In genomic region chr4:151730003-151730559, GRCh38 we compare ENCODE assay signal across 12 cellular contexts. TPM values are rescaled to one million over a fixed set of nuclear protein-coding genes. Genes with fewer than 3 reads are reported as not detected.
DNase-seq lines count a peak whose midpoint lies in the region; TF ChIP-seq lines count a peak whose summit lies in the region.
"Had no signal": no experiment of that assay in that cellular context is flagged by ENCODE, and none has a peak within 500 bp of the region (broad histone marks: within the 10 kb centered on the region; RNA-seq: fewer than 3 reads in every experiment).

No MANE protein-coding gene starts in this region.

- no peak overlapping the region for H3K4me2 ChIP-seq in GM23248 (ENCODE audit: unreplicated experiment)
- no peak overlapping the region for H3K4me2 ChIP-seq in osteoblast (ENCODE audit: insufficient read depth, low read length)

- H3K36me3 ChIP-seq in GM23248 (ENCODE audit: low read depth) (no peaks in the 10 kb centered on the region), esophagus (ENCODE audit: control insufficient read depth in 2 of 2, insufficient read depth in 2 of 2, low read length in 1 of 2) (peaks cover 0 to 1% of the 10 kb centered on the region in 2 donors), osteoblast (ENCODE audit: insufficient read depth, low read length) (no peaks in the 10 kb centered on the region)
- H3K36me3 ChIP-seq: SJSA1 had no signal

- in situ Hi-C loops in GM23248 (cut with MboI): no loop called here

- H3K27ac ChIP-seq in GM23248 (no peak overlapping the region), esophagus (ENCODE audit: low read depth in 2 of 2, low read length in 1 of 2) (peak overlapping the region; percentile 42 to 67), osteoblast (ENCODE audit: low read depth, low read length) (no peak overlapping the region)
- H3K27ac ChIP-seq: body of pancreas, SJSA1 had no signal

- H3K4me1 ChIP-seq in GM23248 (ENCODE audit: insufficient read depth) (peaks cover 16% of the 10 kb centered on the region), esophagus (ENCODE audit: control insufficient read depth in 2 of 2, insufficient read depth in 2 of 2, low read length in 1 of 2) (peaks cover 0 to 2% of the 10 kb centered on the region in 2 donors), osteoblast (ENCODE audit: insufficient read depth, low read length) (no peaks in the 10 kb centered on the region)
- H3K4me1 ChIP-seq: body of pancreas, SJSA1 had no signal

- 80 to 84% methylated on average over 8 of the region's 8 CpGs for WGBS in GM23248 (ENCODE audit: low coverage in 1 of 2, low lambda C conversion rate in 2 of 2, missing lambda C conversion rate in 2 of 2), 2 experiments
- 53 to 71% methylated on average over 8 of the region's 8 CpGs for WGBS in esophagus, 2 donors

- H2AFZ ChIP-seq in GM23248: no peak overlapping the region
- H2AFZ ChIP-seq in osteoblast (ENCODE audit: low read length): peak overlapping the region; percentile 47

- H3K79me2 ChIP-seq in GM23248 (ENCODE audit: insufficient read depth) (peaks cover 15% of the 10 kb centered on the region; the same call in 1 of the 2 replicates), osteoblast (ENCODE audit: insufficient read depth, low read length) (no peaks in the 10 kb centered on the region)

- H3K9me2 ChIP-seq in GM23248 (ENCODE audit: insufficient read depth): no peaks in the 10 kb centered on the region

- peaks cover 15% of the 10 kb centered on the region; the same call in 1 of the 2 replicates for H3F3A ChIP-seq in GM23248 (ENCODE audit: insufficient read depth)

- H4K20me1 ChIP-seq in GM23248 (ENCODE audit: insufficient read depth) (no peaks in the 10 kb centered on the region), osteoblast (ENCODE audit: insufficient read depth, low read length) (no peaks in the 10 kb centered on the region)

- no peaks in the 10 kb centered on the region for H3K9me3 ChIP-seq in GM23248 (ENCODE audit: low read depth)
- no peaks in the 10 kb centered on the region for H3K9me3 ChIP-seq in esophagus (ENCODE audit: control insufficient read depth in 2 of 2, insufficient read depth in 1 of 2, low read depth in 1 of 2, low read length in 1 of 2)
- H3K9me3 ChIP-seq in osteoblast (ENCODE audit: low read depth, low read length): no peaks in the 10 kb centered on the region
- H3K9me3 ChIP-seq: body of pancreas, SJSA1 had no signal

- TF ChIP-seq CTCF in osteoblast (IDR thresholded peaks at IDR 0.05; ENCODE audit: extremely low read depth, low read depth, low read length): no peak

- H3K9ac ChIP-seq in GM23248: no peak overlapping the region

- H3K27me3 ChIP-seq in GM23248 (replicated peaks; ENCODE audit: insufficient read depth) (no peaks in the 10 kb centered on the region), esophagus (ENCODE audit: control insufficient read depth in 1 of 2, insufficient read depth in 2 of 2, low read length in 2 of 2) (no peaks in the 10 kb centered on the region), osteoblast (ENCODE audit: insufficient read depth, low read length) (no peaks in the 10 kb centered on the region)
- H3K27me3 ChIP-seq: body of pancreas, SJSA1 had no signal

- H3K4me3 ChIP-seq in GM23248: no peak overlapping the region
- no peak overlapping the region for H3K4me3 ChIP-seq in esophagus (ENCODE audit: low read depth in 1 of 2, low read length in 2 of 2)
- no peak overlapping the region for H3K4me3 ChIP-seq in osteoblast (ENCODE audit: insufficient read depth, low read length)
- H3K4me3 ChIP-seq: body of pancreas, SJSA1 had no signal

- DNase-seq in GM23248 (peak; percentile 22), NCI-H460 (ENCODE audit: extremely low read depth, low read depth) (peak; percentile 2), osteoblast (ENCODE audit: insufficient read length, low spot score, missing footprints) (no peak), CD1c-positive myeloid dendritic cell (ENCODE audit: extremely low spot score) (no peak), occipital lobe (lab: John Stamatoyannopoulos, UW) (no peak), ureter (ENCODE audit: low spot score) (no peak)
- no peak for DNase-seq in activated CD4-positive, alpha-beta T cell treated with anti-CD3 and anti-CD28 coated beads, Interleukin-2, amount 50 U/mL, for 4 hours
- DNase-seq: body of pancreas; NCI-H446 treated with DMSO at 0.1 percent for 48 hours; stimulated activated CD4-positive, alpha-beta T cell treated with anti-CD3 and anti-CD28 coated beads, Interleukin-4, amount 100 ng/mL, for 1 hour had no signal

RNA-seq across cellular contexts. Expression of gene GATB, which starts 30.7 kb away (rescaled TPM):
- 18.0 and 18.3 TPM in 2 replicates for total RNA-seq in GM23248 (2014; rRNA removed; shearing (Covaris generic))
- polyA plus RNA-seq in GM23248 (2016; fragmentation: Nextera tagmentation; extraction: Ambion mirVana): 20.0 and 21.1 TPM in 2 replicates
- total RNA-seq in NCI-H460 (2014; rRNA removed; shearing (Covaris generic)): 17.2 and 18.3 TPM in 2 replicates
- polyA plus RNA-seq in NCI-H460 (2014; cell fraction: nucleus; rRNA removed): 12.5 and 30.9 TPM in 2 replicates
- 10 to 100 TPM; 18.9 to 29.4 TPM for polyA plus RNA-seq in esophagus
- total RNA-seq in osteoblast: 14.1 and 14.7 TPM in 2 replicates
- total RNA-seq in occipital lobe: 20.7 TPM
- total RNA-seq in ureter: 17.5 TPM

Comparison
In these comparisons a context has a peak if more than half of its experiments do, and no peak if none do; other contexts are left out.
1. DNase-seq: peak in GM23248 (single experiment) and NCI-H460 (single experiment); none in osteoblast (single experiment), CD1c-positive myeloid dendritic cell (single experiment), occipital lobe (single experiment), activated CD4-positive, alpha-beta T cell treated with anti-CD3 and anti-CD28 coated beads, Interleukin-2, amount 50 U/mL, for 4 hours (0 of 2) and ureter (single experiment).
2. H3K27ac ChIP-seq: peak in esophagus (2 of 2); none in GM23248 (single experiment) and osteoblast (single experiment).